ENCODE assay signal across 1 cellular context in genomic region chr10:96719850-96720421, GRCh38.
A peak's percentile ranks its signal among the peaks of the same experiment; 100 is the strongest.
TF ChIP-seq lines count a peak whose summit lies in the region.

No MANE protein-coding gene starts in this region.

TF ChIP-seq in K562, 482 proteins besides CTCF, POLR2A, EP300 and RAD21 (continued from another document):
- TF ChIP-seq FOXK1 (CRISPR knock-in tag; IDR thresholded peaks at IDR 0.05; ENCODE audit: borderline replicate concordance) (no peak), SLC30A9 (CRISPR knock-in tag; IDR thresholded peaks at IDR 0.05) (no peak), HMG20B (CRISPR knock-in tag; IDR thresholded peaks at IDR 0.05) (no peak), MEIS2 (IDR thresholded peaks at IDR 0.05; ENCODE audit: partially characterized antibody) (no peak), ZNF12 (CRISPR knock-in tag; IDR thresholded peaks at IDR 0.05) (no peak), CREB1 (IDR thresholded peaks at IDR 0.05) (no peak), CREB1 (CRISPR knock-in tag; IDR thresholded peaks at IDR 0.05) (peak; percentile 47; the same call in 1 of the 2 replicates), DACH1 (IDR thresholded peaks at IDR 0.05; ENCODE audit: partially characterized antibody) (no peak), JUND (IDR thresholded peaks at IDR 0.05; ENCODE audit: borderline replicate concordance, low read depth, low read length) (no peak), JUND (tag; IDR thresholded peaks at IDR 0.05; ENCODE audit: borderline replicate concordance, low read depth, low read length) (no peak), CREM (IDR thresholded peaks at IDR 0.05; ENCODE audit: low read depth) (peak; percentile 42), PHF8 (IDR thresholded peaks at IDR 0.05; ENCODE audit: borderline replicate concordance, low read length) (peak; percentile 36; the same call in 1 of the 2 replicates), HDGF (IDR thresholded peaks at IDR 0.05) (no peak), ZNF121 (CRISPR knock-in tag; conservative IDR thresholded peaks at IDR 0.05) (no peak), EZH2 (IDR thresholded peaks at IDR 0.05; ENCODE audit: borderline replicate concordance, low read depth, low read length) (no peak), RUNX1 (IDR thresholded peaks at IDR 0.05; ENCODE audit: low read depth) (no peak), RNF2 (IDR thresholded peaks at IDR 0.05) (no peak), ZNF184 (CRISPR knock-in tag; IDR thresholded peaks at IDR 0.05) (no peak), ZFP36 (IDR thresholded peaks at IDR 0.05; ENCODE audit: low read depth, low read length, partially characterized antibody) (no peak), SMAD3 (CRISPR knock-in tag; conservative IDR thresholded peaks at IDR 0.05) (no peak), ZNF316 (IDR thresholded peaks at IDR 0.05) (no peak), ELF2 (CRISPR knock-in tag; IDR thresholded peaks at IDR 0.05) (no peak), FOXP1 (CRISPR knock-in tag; IDR thresholded peaks at IDR 0.05) (no peak), ZNF699 (CRISPR knock-in tag; IDR thresholded peaks at IDR 0.05; ENCODE audit: insufficient replicate concordance) (no peak)
- TF ChIP-seq, protein P1, sequence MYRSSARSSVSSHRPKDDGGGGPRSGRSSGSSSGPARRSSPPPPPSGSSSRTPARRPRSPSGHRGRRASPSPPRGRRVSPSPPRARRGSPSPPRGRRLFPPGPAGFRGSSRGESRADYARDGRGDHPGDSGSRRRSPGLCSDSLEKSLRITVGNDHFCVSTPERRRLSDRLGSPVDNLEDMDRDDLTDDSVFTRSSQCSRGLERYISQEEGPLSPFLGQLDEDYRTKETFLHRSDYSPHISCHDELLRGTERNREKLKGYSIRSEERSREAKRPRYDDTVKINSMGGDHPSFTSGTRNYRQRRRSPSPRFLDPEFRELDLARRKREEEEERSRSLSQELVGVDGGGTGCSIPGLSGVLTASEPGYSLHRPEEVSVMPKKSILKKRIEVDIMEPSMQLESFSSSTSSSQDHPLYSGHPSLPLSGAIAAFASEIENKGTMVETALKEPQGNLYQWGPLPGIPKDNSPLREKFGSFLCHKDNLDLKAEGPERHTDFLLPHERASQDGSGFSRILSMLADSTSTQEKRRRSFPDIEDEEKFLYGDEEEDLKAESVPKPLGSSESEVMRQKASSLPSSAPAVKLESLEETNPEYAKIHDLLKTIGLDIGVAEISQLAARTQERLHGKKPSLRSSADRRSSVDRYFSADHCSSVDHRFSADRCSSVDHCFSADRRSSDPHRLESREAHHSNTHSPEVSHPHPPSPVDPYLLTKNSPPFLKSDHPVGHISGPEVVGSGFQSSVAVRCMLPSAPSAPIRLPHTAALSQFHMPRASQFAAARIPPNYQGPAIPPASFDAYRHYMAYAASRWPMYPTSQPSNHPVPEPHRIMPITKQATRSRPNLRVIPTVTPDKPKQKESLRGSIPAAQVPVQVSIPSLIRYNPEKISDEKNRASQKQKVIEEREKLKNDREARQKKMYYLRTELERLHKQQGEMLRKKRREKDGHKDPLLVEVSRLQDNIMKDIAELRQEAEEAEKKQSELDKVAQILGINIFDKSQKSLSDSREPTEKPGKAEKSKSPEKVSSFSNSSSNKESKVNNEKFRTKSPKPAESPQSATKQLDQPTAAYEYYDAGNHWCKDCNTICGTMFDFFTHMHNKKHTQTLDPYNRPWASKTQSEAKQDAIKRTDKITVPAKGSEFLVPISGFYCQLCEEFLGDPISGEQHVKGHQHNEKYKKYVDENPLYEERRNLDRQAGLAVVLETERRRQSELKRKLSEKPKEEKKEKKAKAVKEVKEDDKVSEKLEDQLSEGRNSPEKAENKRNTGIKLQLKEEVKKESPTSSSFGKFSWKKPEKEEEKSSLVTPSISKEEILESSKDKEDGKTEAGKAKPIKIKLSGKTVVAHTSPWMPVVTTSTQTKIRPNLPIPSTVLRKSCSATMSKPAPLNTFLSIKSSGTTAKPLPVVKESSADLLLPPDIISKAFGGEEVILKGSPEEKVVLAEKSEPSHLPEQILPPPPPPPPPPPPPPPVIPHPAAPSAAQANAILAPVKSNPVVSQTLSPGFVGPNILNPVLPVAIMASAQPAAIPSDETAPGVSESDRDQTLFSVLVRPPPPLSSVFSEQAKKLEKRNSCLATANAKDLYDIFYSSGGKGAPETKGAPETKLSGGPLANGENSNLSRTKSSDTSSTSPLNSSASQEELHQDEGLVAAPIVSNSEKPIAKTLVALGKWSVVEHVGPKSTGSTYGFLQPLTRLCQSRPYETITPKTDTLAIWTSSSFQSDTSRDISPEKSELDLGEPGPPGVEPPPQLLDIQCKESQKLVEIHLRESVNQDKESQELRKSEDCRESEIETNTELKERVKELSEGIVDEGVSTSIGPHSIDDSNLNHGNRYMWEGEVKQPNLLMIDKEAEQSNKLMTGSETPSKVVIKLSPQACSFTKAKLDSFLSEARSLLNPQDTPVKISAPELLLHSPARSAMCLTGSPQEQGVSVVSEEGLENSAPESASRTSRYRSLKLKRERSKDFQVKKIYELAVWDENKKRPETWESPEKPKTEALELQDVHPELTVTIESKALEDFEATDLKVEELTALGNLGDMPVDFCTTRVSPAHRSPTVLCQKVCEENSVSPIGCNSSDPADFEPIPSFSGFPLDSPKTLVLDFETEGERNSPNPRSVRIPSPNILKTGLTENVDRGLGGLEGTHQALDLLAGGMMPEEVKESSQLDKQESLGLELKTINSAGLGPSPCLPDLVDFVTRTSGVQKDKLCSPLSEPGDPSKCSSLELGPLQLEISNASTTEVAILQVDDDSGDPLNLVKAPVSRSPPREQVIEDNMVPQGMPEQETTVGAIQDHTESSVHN (IDR thresholded peaks at IDR 0.05; ENCODE audit: borderline replicate concordance in 1 of 2, low read depth in 1 of 2) = no peak
- TF ChIP-seq, protein P2, sequence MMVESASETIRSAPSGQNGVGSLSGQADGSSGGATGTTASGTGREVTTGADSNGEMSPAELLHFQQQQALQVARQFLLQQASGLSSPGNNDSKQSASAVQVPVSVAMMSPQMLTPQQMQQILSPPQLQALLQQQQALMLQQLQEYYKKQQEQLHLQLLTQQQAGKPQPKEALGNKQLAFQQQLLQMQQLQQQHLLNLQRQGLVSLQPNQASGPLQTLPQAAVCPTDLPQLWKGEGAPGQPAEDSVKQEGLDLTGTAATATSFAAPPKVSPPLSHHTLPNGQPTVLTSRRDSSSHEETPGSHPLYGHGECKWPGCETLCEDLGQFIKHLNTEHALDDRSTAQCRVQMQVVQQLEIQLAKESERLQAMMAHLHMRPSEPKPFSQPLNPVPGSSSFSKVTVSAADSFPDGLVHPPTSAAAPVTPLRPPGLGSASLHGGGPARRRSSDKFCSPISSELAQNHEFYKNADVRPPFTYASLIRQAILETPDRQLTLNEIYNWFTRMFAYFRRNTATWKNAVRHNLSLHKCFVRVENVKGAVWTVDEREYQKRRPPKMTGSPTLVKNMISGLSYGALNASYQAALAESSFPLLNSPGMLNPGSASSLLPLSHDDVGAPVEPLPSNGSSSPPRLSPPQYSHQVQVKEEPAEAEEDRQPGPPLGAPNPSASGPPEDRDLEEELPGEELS (CRISPR knock-in tag; IDR thresholded peaks at IDR 0.05; ENCODE audit: borderline replicate concordance) = 0 out of 2 replicates have a peak, but pooled peaks have one; percentile 31
